Comparison of ENCODE assay signal across 8 cellular contexts in genomic region chr22:20567371-20567847, GRCh38. TPM values are rescaled to one million over a fixed set of nuclear protein-coding genes. Genes with fewer than 3 reads are reported as not detected.
A peak's percentile ranks its signal among the peaks of the same experiment; 100 is the strongest.
DNase-seq lines count a peak whose midpoint lies in the region; ATAC-seq and TF ChIP-seq lines count a peak whose summit lies in the region.
"Had no signal": no experiment of that assay in that cellular context is flagged by ENCODE, and none has a peak within 500 bp of the region (broad histone marks: within the 10 kb centered on the region; RNA-seq: fewer than 3 reads in every experiment).

No MANE protein-coding gene starts in this region.

- no peak overlapping the region for H3K4me3 Mint-ChIP-seq in GM23338

- peak overlapping the region; percentile 63; the same call in 1 of the 2 replicates for H3K27ac Mint-ChIP-seq in GM23338

- H3K27me3 ChIP-seq in GM23338 (ENCODE audit: insufficient read depth) (no peaks in the 10 kb centered on the region), foreskin keratinocyte (no peaks in the 10 kb centered on the region), spleen (replicated peaks in 1 of 7) (no peaks in the 10 kb centered on the region)

- no peak for TF ChIP-seq CTCF in GM23338 (conservative IDR thresholded peaks at IDR 0.05; ENCODE audit: low read depth in 2 of 2)
- no peak for TF ChIP-seq CTCF in VCaP (conservative IDR thresholded peaks at IDR 0.05)
- no peak for TF ChIP-seq CTCF in foreskin keratinocyte (conservative IDR thresholded peaks at IDR 0.05)
- no peak for TF ChIP-seq CTCF in spleen (IDR thresholded peaks at IDR 0.05 in 8 of 11, conservative IDR thresholded peaks at IDR 0.05 in 3 of 11)

- H3F3A ChIP-seq in GM23338 (replicated peaks; ENCODE audit: low read depth), result no peaks in the 10 kb centered on the region

- no peaks in the 10 kb centered on the region for H3K9me3 Mint-ChIP-seq in GM23338

- H3K79me2 ChIP-seq in GM23338 (replicated peaks; ENCODE audit: insufficient read depth), result no peaks in the 10 kb centered on the region

- H3K27ac ChIP-seq in GM23338 (ENCODE audit: low read depth) (no peak overlapping the region), VCaP (peak overlapping the region; percentile 57), foreskin keratinocyte (no peak overlapping the region), spleen (peak overlapping the region in 5 of 8 donors; percentile 66 to 83 (median 71))

- H3K4me1 ChIP-seq in GM23338 (ENCODE audit: insufficient read depth) (no peaks in the 10 kb centered on the region), foreskin keratinocyte (peaks cover 29% of the 10 kb centered on the region), spleen (peaks cover 44 to 94% (median 77%) of the 10 kb centered on the region in 6 donors)

- H3K4me2 ChIP-seq in GM23338, result no peak overlapping the region

- H3K4me1 Mint-ChIP-seq in GM23338, result no peaks in the 10 kb centered on the region

- WGBS in spleen, 5 donors, result 85 to 94% (median 92%) methylated on average over 5 to 6 of the region's 6 CpGs

- TF ChIP-seq POLR2A in spleen (IDR thresholded peaks at IDR 0.05), result no peak

- H3K4me3 ChIP-seq in GM23338 (no peak overlapping the region), spleen (no peak overlapping the region)

- peaks cover 53% of the 10 kb centered on the region for H3K36me3 Mint-ChIP-seq in GM23338 (ENCODE audit: low read depth)

- peaks cover 4% of the 10 kb centered on the region for H4K20me1 ChIP-seq in GM23338 (replicated peaks; ENCODE audit: insufficient read depth)

- ATAC-seq in GM23338, result no peak
- peak; percentile 68 for ATAC-seq in foreskin keratinocyte

- peaks cover 5% of the 10 kb centered on the region for H3K27me3 Mint-ChIP-seq in GM23338 (ENCODE audit: insufficient read depth, low read depth, poor library complexity)

- H3K36me3 ChIP-seq in GM23338 (ENCODE audit: insufficient read depth) (peaks cover 20% of the 10 kb centered on the region), spleen (peaks cover 3 to 95% (median 71%) of the 10 kb centered on the region in 6 donors)

- H3K9me3 ChIP-seq in spleen, result no peaks in the 10 kb centered on the region

- H2AFZ ChIP-seq in GM23338, result no peak overlapping the region

- no peaks in the 10 kb centered on the region for H3K9me2 ChIP-seq in GM23338 (ENCODE audit: insufficient read depth)

- intact Hi-C loops in spleen (cut with DNase I; ENCODE audit: low total_unique reads), result loop anchor here (10.0 kb wide), 1 partner anchor 53 kb away; no protein-coding TSS in a partner anchor

- DNase-seq in GM23338 (ENCODE audit: low spot score) (no peak), foreskin keratinocyte (peak; percentile 54 to 74), spleen (peak; percentile 32), NCI-H748 (lab: John Stamatoyannopoulos, UW; ENCODE audit: unreplicated experiment) (no peak), NCI-H1417 treated with DMSO at 0.1 percent for 48 hours (lab: John Stamatoyannopoulos, UW) (no peak), UCSD-AML1 (lab: John Stamatoyannopoulos, UW; ENCODE audit: unreplicated experiment) (no peak)
- DNase-seq: NCI-H2029 treated with DMSO at 0.1 percent for 48 hours had no signal

TF ChIP-seq in GM23338, 12 proteins besides CTCF, POLR2A, EP300 and RAD21:
- TF ChIP-seq JUNB (IDR thresholded peaks at IDR 0.05; ENCODE audit: unreplicated experiment) (no peak), ETS1 (IDR thresholded peaks at IDR 0.05) (no peak), POLR2AphosphoS5 (IDR thresholded peaks at IDR 0.05; ENCODE audit: low read depth) (no peak), EZH2phosphoT487 (IDR thresholded peaks at IDR 0.05; ENCODE audit: unreplicated experiment) (no peak), ZNF114 (CRISPR knock-in tag; IDR thresholded peaks at IDR 0.05) (no peak), CREB1 (CRISPR knock-in tag; IDR thresholded peaks at IDR 0.05; ENCODE audit: low read depth) (no peak), ZNF331 (CRISPR knock-in tag; IDR thresholded peaks at IDR 0.05; ENCODE audit: low read depth) (no peak), REST (IDR thresholded peaks at IDR 0.05; ENCODE audit: unreplicated experiment) (no peak), NANOG (IDR thresholded peaks at IDR 0.05; ENCODE audit: borderline replicate concordance) (no peak)

RNA-seq across cellular contexts. Expression of gene MED15, which starts 60.0 kb away (rescaled TPM):
- 32.0 and 43.5 TPM in 2 replicates for total RNA-seq in GM23338 (2014; rRNA removed; shearing (Covaris generic))
- polyA plus RNA-seq in GM23338 (2016; fragmentation: Nextera tagmentation; extraction: Ambion mirVana) (27.7 and 29.2 TPM in 2 replicates), foreskin keratinocyte (60.0 and 71.4 TPM in 2 replicates), spleen (10 to 100 TPM; 32.2 to 80.1 (median 78.3) TPM)
- total RNA-seq in foreskin keratinocyte (49.3 and 61.4 TPM in 2 replicates), spleen (100 to 1,000 TPM in 4 of 7 donors, 10 to 100 TPM in 3; 76.4 to 162 (median 118) TPM)

Comparison
In these comparisons a context has a peak if more than half of its experiments do, and no peak if none do; other contexts are left out.
1. DNase-seq: peak in foreskin keratinocyte (2 of 2) and spleen (single experiment); none in GM23338 (single experiment), NCI-H748 (single experiment), NCI-H1417 treated with DMSO at 0.1 percent for 48 hours (single experiment) and UCSD-AML1 (single experiment).
2. H3K27ac ChIP-seq: peak in VCaP (single experiment) and spleen (5 of 8); none in GM23338 (single experiment) and foreskin keratinocyte (single experiment).